ENCODE assay signal across 14 cellular contexts in genomic region chr4:177391287-177391686, GRCh38.
"Had no signal": no experiment of that assay in that cellular context is flagged by ENCODE, and none has a peak within 500 bp of the region (broad histone marks: within the 10 kb centered on the region; RNA-seq: fewer than 3 reads in every experiment).

No MANE protein-coding gene starts in this region.

- DNase-seq: activated B cell treated with CpG ODN at 0.5 μM for 24 hours; activated CD4-positive, alpha-beta T cell treated with anti-CD3 and anti-CD28 coated beads, Interleukin-2, amount 50 U/mL, for 1 hour; activated naive CD4-positive, alpha-beta T cell treated with anti-CD3 and anti-CD28 coated beads, Interleukin-2, amount 10 ng/mL, durations not matched to agents 7 days and 5 days; activated T-cell treated with anti-CD3 and anti-CD28 coated beads for 4 hours; left ventricle myocardium superior; nephron progenitor cell; ovary; right lobe of liver; spleen; stomach; T-helper 2 cell; testis; upper lobe of right lung had no signal

- H3K36me3 ChIP-seq: ovary, right lobe of liver, spleen, stomach, upper lobe of right lung had no signal

- H3K9me3 Mint-ChIP-seq: activated B cell treated with CpG ODN at 0.5 μM for 24 hours; activated naive CD4-positive, alpha-beta T cell treated with anti-CD3 and anti-CD28 coated beads, Interleukin-2, amount 10 ng/mL, durations not matched to agents 7 days and 5 days; memory B cell; nephron progenitor cell had no signal

- ATAC-seq: left ventricle myocardium superior, upper lobe of right lung had no signal

- H3K9me3 ChIP-seq: ovary, right lobe of liver, spleen, stomach, testis, upper lobe of right lung had no signal

- H3K4me1 Mint-ChIP-seq: activated B cell treated with CpG ODN at 0.5 μM for 24 hours had no signal

- H3K4me3 ChIP-seq: ovary, right lobe of liver, spleen, stomach, testis, upper lobe of right lung had no signal

- H3K36me3 Mint-ChIP-seq: activated naive CD4-positive, alpha-beta T cell treated with anti-CD3 and anti-CD28 coated beads, Interleukin-2, amount 10 ng/mL, durations not matched to agents 7 days and 5 days; memory B cell had no signal

- H3K27ac ChIP-seq: ovary, spleen, stomach, testis, upper lobe of right lung had no signal

- H3K27me3 ChIP-seq: ovary, right lobe of liver, stomach, testis, upper lobe of right lung had no signal

- H3K4me3 Mint-ChIP-seq: activated B cell treated with CpG ODN at 0.5 μM for 24 hours; activated naive CD4-positive, alpha-beta T cell treated with anti-CD3 and anti-CD28 coated beads, Interleukin-2, amount 10 ng/mL, durations not matched to agents 7 days and 5 days; memory B cell; nephron progenitor cell had no signal

- H3K27ac Mint-ChIP-seq: activated B cell treated with CpG ODN at 0.5 μM for 24 hours, memory B cell had no signal

- H3K4me1 ChIP-seq: spleen, stomach, testis, upper lobe of right lung had no signal
